ENCODE assay signal across 11 cellular contexts in the genomic region with DNA sequence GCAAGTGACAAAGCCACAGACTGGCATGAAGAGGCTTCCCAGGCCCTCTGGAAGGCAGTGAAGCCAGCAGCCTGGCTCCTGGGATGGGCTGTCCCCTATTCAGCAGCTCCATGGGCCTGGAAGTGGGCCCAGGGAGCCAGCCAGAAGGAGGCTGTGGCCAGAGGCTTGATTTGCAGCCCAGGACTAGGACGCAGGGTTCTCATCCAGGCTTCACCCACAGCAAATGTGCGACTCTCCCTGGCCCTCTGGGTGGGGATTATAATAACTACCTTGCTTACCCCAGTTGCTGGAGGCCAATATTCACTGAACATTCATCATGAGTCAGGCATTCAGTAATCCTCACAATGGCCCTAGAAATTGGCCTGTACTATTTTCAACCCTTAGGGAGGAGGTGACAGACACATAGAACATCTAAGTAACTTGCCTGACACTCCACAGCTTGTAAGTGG. TPM values are rescaled to one million over a fixed set of nuclear protein-coding genes. Genes with fewer than 3 reads are reported as not detected.
DNase-seq lines count a peak whose midpoint lies in the region; TF ChIP-seq lines count a peak whose summit lies in the region.
"Had no signal": no experiment of that assay in that cellular context is flagged by ENCODE, and none has a peak within 500 bp of the region (broad histone marks: within the 10 kb centered on the region; RNA-seq: fewer than 3 reads in every experiment).

No MANE protein-coding gene starts in this region.

- H3K27me3 Mint-ChIP-seq in activated naive CD8-positive, alpha-beta T cell, result no peaks in the 10 kb centered on the region
- H3K27me3 Mint-ChIP-seq in activated naive CD8-positive, alpha-beta T cell treated with anti-CD3 and anti-CD28 coated beads for 36 hours, result no peaks in the 10 kb centered on the region

- intact Hi-C loops in head of caudate nucleus (cut with DNase I) (no loop called here), colonic mucosa (cut with DNase I) (no loop called here)

- H3K27ac Mint-ChIP-seq in activated naive CD8-positive, alpha-beta T cell, result peak overlapping the region; percentile 22
- H3K27ac Mint-ChIP-seq in activated naive CD8-positive, alpha-beta T cell treated with anti-CD3 and anti-CD28 coated beads for 36 hours, result no peak overlapping the region

- H3K4me1 ChIP-seq in SJSA1 (replicated peaks), result peaks cover 65% of the 10 kb centered on the region
- no peaks in the 10 kb centered on the region for H3K4me1 ChIP-seq in colonic mucosa

- H3K36me3 Mint-ChIP-seq in activated naive CD8-positive, alpha-beta T cell, result peaks cover 1% of the 10 kb centered on the region
- H3K36me3 Mint-ChIP-seq in activated naive CD8-positive, alpha-beta T cell treated with anti-CD3 and anti-CD28 coated beads for 36 hours, result peaks cover 7% of the 10 kb centered on the region

- no peak overlapping the region for H3K4me3 Mint-ChIP-seq in activated naive CD8-positive, alpha-beta T cell
- no peak overlapping the region for H3K4me3 Mint-ChIP-seq in activated naive CD8-positive, alpha-beta T cell treated with anti-CD3 and anti-CD28 coated beads for 36 hours

- no peaks in the 10 kb centered on the region for H3K9me3 Mint-ChIP-seq in activated naive CD8-positive, alpha-beta T cell (ENCODE audit: low read depth)
- H3K9me3 Mint-ChIP-seq in activated naive CD8-positive, alpha-beta T cell treated with anti-CD3 and anti-CD28 coated beads for 36 hours, result no peaks in the 10 kb centered on the region

- no peak for TF ChIP-seq CTCF in colonic mucosa (IDR thresholded peaks at IDR 0.05)

- no peak overlapping the region for H3K9ac ChIP-seq in colonic mucosa (ENCODE audit: low read depth in 2 of 2, low read length in 2 of 2)

- no peaks in the 10 kb centered on the region for H3K27me3 ChIP-seq in SJSA1 (replicated peaks)
- H3K27me3 ChIP-seq in colonic mucosa, result no peaks in the 10 kb centered on the region
- H3K27me3 ChIP-seq: upper lobe of left lung had no signal

- DNase-seq in activated naive CD8-positive, alpha-beta T cell treated with anti-CD3 and anti-CD28 coated beads for 36 hours, result no peak
- DNase-seq in SJSA1 (ENCODE audit: low read depth in 1 of 2, low spot score in 2 of 2), result peak; percentile 94 to 95
- peak in 28 of 42 donors; percentile 15 to 80 (median 50) for DNase-seq in head of caudate nucleus
- peak in 41 of 49 donors; percentile 5 to 78 (median 46) for DNase-seq in substantia nigra (lab: John Stamatoyannopoulos, UW)
- DNase-seq in colonic mucosa, result no peak
- DNase-seq in NCI-H524 treated with DMSO at 0.1 percent for 48 hours (lab: John Stamatoyannopoulos, UW), result no peak
- DNase-seq in stimulated activated CD4-positive, alpha-beta T cell treated with anti-CD3 and anti-CD28 coated beads, Interleukin-4, amount 100 ng/mL, for 4 hours, result no peak
- DNase-seq: DMS79, upper lobe of left lung had no signal

- H3K4me3 ChIP-seq in SJSA1 (no peak overlapping the region), colonic mucosa (no peak overlapping the region)
- H3K4me3 ChIP-seq: SK-N-MC, upper lobe of left lung had no signal

- H3K36me3 ChIP-seq in SJSA1 (no peaks in the 10 kb centered on the region), colonic mucosa (no peaks in the 10 kb centered on the region)
- H3K36me3 ChIP-seq: upper lobe of left lung had no signal

- no peaks in the 10 kb centered on the region for H3K9me3 ChIP-seq in SJSA1 (replicated peaks)
- no peaks in the 10 kb centered on the region for H3K9me3 ChIP-seq in colonic mucosa
- H3K9me3 ChIP-seq: upper lobe of left lung had no signal

- peaks cover 17% of the 10 kb centered on the region for H3K4me1 Mint-ChIP-seq in activated naive CD8-positive, alpha-beta T cell (ENCODE audit: low read depth)
- H3K4me1 Mint-ChIP-seq in activated naive CD8-positive, alpha-beta T cell treated with anti-CD3 and anti-CD28 coated beads for 36 hours, result peaks cover 22% of the 10 kb centered on the region

- H3K27ac ChIP-seq in SJSA1 (peak overlapping the region; percentile 96), substantia nigra (ENCODE audit: low read depth, low read length, poor library complexity, severe bottlenecking) (no peak overlapping the region), colonic mucosa (no peak overlapping the region)
- H3K27ac ChIP-seq: SK-N-MC had no signal

RNA-seq across cellular contexts. Expression of gene SRP14, which starts 24.6 kb away (rescaled TPM):
- 100 to 1,000 TPM; 161 to 169 TPM for total RNA-seq in activated naive CD8-positive, alpha-beta T cell treated with anti-CD3 and anti-CD28 coated beads for 36 hours
- 355 and 405 TPM in 2 replicates for total RNA-seq in SJSA1 (2014; rRNA removed; shearing (Covaris generic))
- 100 to 1,000 TPM; 163 to 167 TPM for total RNA-seq in colonic mucosa

RNA-seq across cellular contexts. Expression of gene BMF, which starts 45.1 kb away (rescaled TPM):
- 1 to 10 TPM; 5.1 to 5.4 TPM for total RNA-seq in activated naive CD8-positive, alpha-beta T cell treated with anti-CD3 and anti-CD28 coated beads for 36 hours
- 3.2 and 6.2 TPM in 2 replicates for total RNA-seq in SJSA1 (2014; rRNA removed; shearing (Covaris generic))
- total RNA-seq in colonic mucosa, result 10 to 100 TPM in 1 of 2 donors, 1 to 10 TPM in 1; 5.0 to 11.6 TPM

Comparison
In these comparisons a context has a peak if more than half of its experiments do, and no peak if none do; other contexts are left out.
1. DNase-seq: peak in SJSA1 (2 of 2), head of caudate nucleus (28 of 42) and substantia nigra (41 of 49); none in activated naive CD8-positive, alpha-beta T cell treated with anti-CD3 and anti-CD28 coated beads for 36 hours (single experiment), colonic mucosa (single experiment), NCI-H524 treated with DMSO at 0.1 percent for 48 hours (single experiment) and stimulated activated CD4-positive, alpha-beta T cell treated with anti-CD3 and anti-CD28 coated beads, Interleukin-4, amount 100 ng/mL, for 4 hours (0 of 2).